Comparison of ENCODE assay signal across 10 cellular contexts in genomic region chr1:10794724-10795304, GRCh38. TPM values are rescaled to one million over a fixed set of nuclear protein-coding genes. Genes with fewer than 3 reads are reported as not detected.
DNase-seq lines count a peak whose midpoint lies in the region; ATAC-seq and TF ChIP-seq lines count a peak whose summit lies in the region.
"Had no signal": no experiment of that assay in that cellular context is flagged by ENCODE, and none has a peak within 500 bp of the region (broad histone marks: within the 10 kb centered on the region; RNA-seq: fewer than 3 reads in every experiment).

No MANE protein-coding gene starts in this region.

- POLR2A ChIA-PET in CD4-positive, alpha-beta T cell (lab: Charles Lee): no interaction called here

- TF ChIP-seq CTCF in CD4-positive, alpha-beta T cell (IDR thresholded peaks at IDR 0.05): no peak

- H3K36me3 ChIP-seq in muscle layer of duodenum (ENCODE audit: control insufficient read depth in 1 of 2, insufficient read depth in 2 of 2, low read length in 2 of 2): no peaks in the 10 kb centered on the region

- H3K9me3 Mint-ChIP-seq in CD4-positive, alpha-beta T cell: no peaks in the 10 kb centered on the region
- no peaks in the 10 kb centered on the region for H3K9me3 Mint-ChIP-seq in IgD-negative memory B cell
- H3K9me3 Mint-ChIP-seq in dendritic cell treated with granulocyte-macrophage colony-stimulating factor and Interleukin-4, amounts not matched to agents 40 ng/mL and 50 ng/mL, for 4 days: no peaks in the 10 kb centered on the region

- peaks cover 53% of the 10 kb centered on the region for H3K27me3 Mint-ChIP-seq in CD4-positive, alpha-beta T cell
- H3K27me3 Mint-ChIP-seq in IgD-negative memory B cell: peaks cover 39% of the 10 kb centered on the region
- peaks cover 65% of the 10 kb centered on the region for H3K27me3 Mint-ChIP-seq in dendritic cell treated with granulocyte-macrophage colony-stimulating factor and Interleukin-4, amounts not matched to agents 40 ng/mL and 50 ng/mL, for 4 days

- no peak for ATAC-seq in CD4-positive, alpha-beta T cell (ENCODE audit: poor library complexity)
- ATAC-seq in HG02798 (IDR thresholded peaks at IDR 0.05; ENCODE audit: poor library complexity, unreplicated experiment): no peak

- H3K27ac Mint-ChIP-seq in CD4-positive, alpha-beta T cell: no peak overlapping the region
- H3K27ac Mint-ChIP-seq in IgD-negative memory B cell: no peak overlapping the region
- no peak overlapping the region for H3K27ac Mint-ChIP-seq in dendritic cell treated with granulocyte-macrophage colony-stimulating factor and Interleukin-4, amounts not matched to agents 40 ng/mL and 50 ng/mL, for 4 days

- peaks cover 63% of the 10 kb centered on the region for H3K27me3 ChIP-seq in CD4-positive, alpha-beta T cell (ENCODE audit: control insufficient read depth, insufficient read depth, low read length)
- no peaks in the 10 kb centered on the region for H3K27me3 ChIP-seq in muscle layer of duodenum (ENCODE audit: low read depth, low read length)

- no peaks in the 10 kb centered on the region for H3K9me3 ChIP-seq in CD4-positive, alpha-beta T cell (ENCODE audit: control insufficient read depth, low read length)
- H3K9me3 ChIP-seq in muscle layer of duodenum (ENCODE audit: control insufficient read depth in 1 of 2, low read length in 2 of 2): no peaks in the 10 kb centered on the region

- H3K36me3 Mint-ChIP-seq in CD4-positive, alpha-beta T cell (ENCODE audit: low read depth): no peaks in the 10 kb centered on the region
- H3K36me3 Mint-ChIP-seq in IgD-negative memory B cell: no peaks in the 10 kb centered on the region
- no peaks in the 10 kb centered on the region for H3K36me3 Mint-ChIP-seq in dendritic cell treated with granulocyte-macrophage colony-stimulating factor and Interleukin-4, amounts not matched to agents 40 ng/mL and 50 ng/mL, for 4 days (ENCODE audit: low read depth)

- peak overlapping the region; percentile 70 to 90 for H3K4me3 ChIP-seq in muscle layer of duodenum (ENCODE audit: low read depth in 1 of 2, low read length in 2 of 2)

- peaks cover 14% of the 10 kb centered on the region for H3K4me1 Mint-ChIP-seq in CD4-positive, alpha-beta T cell (ENCODE audit: low read depth)
- peaks cover 4 to 12% (median 7%) of the 10 kb centered on the region in 3 donors for H3K4me1 Mint-ChIP-seq in IgD-negative memory B cell
- peaks cover 7% of the 10 kb centered on the region for H3K4me1 Mint-ChIP-seq in dendritic cell treated with granulocyte-macrophage colony-stimulating factor and Interleukin-4, amounts not matched to agents 40 ng/mL and 50 ng/mL, for 4 days (ENCODE audit: low read depth)

- peaks cover 3 to 46% of the 10 kb centered on the region in 2 donors for H3K4me1 ChIP-seq in muscle layer of duodenum (ENCODE audit: control insufficient read depth in 1 of 2, insufficient read depth in 2 of 2, low read length in 2 of 2)

- intact Hi-C loops in CD4-positive, alpha-beta T cell (cut with DNase I, micrococcal nuclease): no loop called here
- intact Hi-C loops in dendritic cell treated with granulocyte-macrophage colony-stimulating factor and Interleukin-4, amounts not matched to agents 40 ng/mL and 50 ng/mL, for 4 days (cut with micrococcal nuclease): no loop called here

- no peak overlapping the region for H3K27ac ChIP-seq in CD4-positive, alpha-beta T cell (ENCODE audit: low read depth, low read length)
- H3K27ac ChIP-seq in muscle layer of duodenum (ENCODE audit: low read length): peak overlapping the region; percentile 45
- H3K27ac ChIP-seq: KMS-11 had no signal

- CTCF ChIA-PET in CD4-positive, alpha-beta T cell (lab: Charles Lee): no interaction called here

- H3K4me3 Mint-ChIP-seq in CD4-positive, alpha-beta T cell: peak overlapping the region; percentile 54
- H3K4me3 Mint-ChIP-seq in IgD-negative memory B cell: peak overlapping the region in 3 of 4 donors; percentile 67 to 88 (median 82)
- peak overlapping the region; percentile 60 for H3K4me3 Mint-ChIP-seq in dendritic cell treated with granulocyte-macrophage colony-stimulating factor and Interleukin-4, amounts not matched to agents 40 ng/mL and 50 ng/mL, for 4 days

- no peak for DNase-seq in CD4-positive, alpha-beta T cell
- DNase-seq in NCI-H1436 (lab: John Stamatoyannopoulos, UW) (no peak), NCI-H226 (no peak), cerebellum (ENCODE audit: low spot score) (no peak)
- DNase-seq: left cardiac atrium had no signal

RNA-seq across cellular contexts. Expression of gene CASZ1, which starts 1.6 kb away (rescaled TPM):
- total RNA-seq in CD4-positive, alpha-beta T cell: 10 to 100 TPM; 21.8 to 22.8 TPM
- 5.6 TPM for polyA plus RNA-seq in IgD-negative memory B cell
- 1.7 TPM for total RNA-seq in cerebellum
